In genomic region chr4:39637572-39638357, GRCh38 we compare ENCODE assay signal across 1 cellular context.
TF ChIP-seq lines count a peak whose summit lies in the region.

No MANE protein-coding gene starts in this region.

TF ChIP-seq in HepG2, 621 proteins besides CTCF, POLR2A, EP300 and RAD21 (continued from another document and continues in another):
- TF ChIP-seq MNT (IDR thresholded peaks at IDR 0.05) (no peak), AHR (CRISPR knock-in tag; IDR thresholded peaks at IDR 0.05) (no peak), ZNF282 (IDR thresholded peaks at IDR 0.05; ENCODE audit: partially characterized antibody) (no peak), ZNF577 (CRISPR knock-in tag; IDR thresholded peaks at IDR 0.05; ENCODE audit: borderline replicate concordance, low read depth) (no peak), NFRKB (IDR thresholded peaks at IDR 0.05) (no peak), ZSCAN29 (CRISPR knock-in tag; conservative IDR thresholded peaks at IDR 0.05) (no peak), ZNF441 (CRISPR knock-in tag; IDR thresholded peaks at IDR 0.05; ENCODE audit: borderline replicate concordance) (0 out of 2 replicates have a peak, but pooled peaks have one; percentile 22), BCLAF1 (IDR thresholded peaks at IDR 0.05) (no peak), SOX5 (CRISPR knock-in tag; IDR thresholded peaks at IDR 0.05; ENCODE audit: borderline replicate concordance) (no peak), ZNF615 (CRISPR knock-in tag; IDR thresholded peaks at IDR 0.05; ENCODE audit: borderline replicate concordance) (no peak), ATF2 (CRISPR knock-in tag; IDR thresholded peaks at IDR 0.05) (no peak), RARG (CRISPR knock-in tag; IDR thresholded peaks at IDR 0.05; ENCODE audit: low read depth) (no peak), SRSF4 (IDR thresholded peaks at IDR 0.05; ENCODE audit: low read depth, low read length, poor library complexity, severe bottlenecking) (no peak), ZMYM2 (CRISPR knock-in tag; IDR thresholded peaks at IDR 0.05) (no peak), ZNF235 (CRISPR knock-in tag; IDR thresholded peaks at IDR 0.05; ENCODE audit: borderline replicate concordance) (0 out of 2 replicates have a peak, but pooled peaks have one; percentile 63), ZNF569 (CRISPR knock-in tag; IDR thresholded peaks at IDR 0.05; ENCODE audit: borderline replicate concordance) (no peak), HDAC6 (IDR thresholded peaks at IDR 0.05; ENCODE audit: low read depth, low read length) (no peak), TBX2 (CRISPR knock-in tag; IDR thresholded peaks at IDR 0.05; ENCODE audit: borderline replicate concordance) (no peak; the same call in 1 of the 2 replicates), KDM4B (CRISPR knock-in tag; IDR thresholded peaks at IDR 0.05) (no peak), ELF3 (CRISPR knock-in tag; IDR thresholded peaks at IDR 0.05) (no peak), NR2C2 (CRISPR knock-in tag; IDR thresholded peaks at IDR 0.05; ENCODE audit: borderline replicate concordance) (no peak), ZGPAT (CRISPR knock-in tag; IDR thresholded peaks at IDR 0.05) (peak; percentile 28; the same call in 1 of the 2 replicates), SMAD3 (CRISPR knock-in tag; IDR thresholded peaks at IDR 0.05) (no peak; the same call in 1 of the 2 replicates), MTF2 (CRISPR knock-in tag; IDR thresholded peaks at IDR 0.05; ENCODE audit: borderline replicate concordance) (no peak), TP53 (CRISPR knock-in tag; conservative IDR thresholded peaks at IDR 0.05) (no peak), MXI1 (IDR thresholded peaks at IDR 0.05; ENCODE audit: borderline replicate concordance, low read depth, low read length) (0 out of 3 replicates have a peak, but pooled peaks have one; percentile 26), ZNF337 (CRISPR knock-in tag; IDR thresholded peaks at IDR 0.05; ENCODE audit: borderline replicate concordance, low read depth) (no peak), NCOA5 (CRISPR knock-in tag; IDR thresholded peaks at IDR 0.05) (no peak), IRX3 (CRISPR knock-in tag; IDR thresholded peaks at IDR 0.05; ENCODE audit: borderline replicate concordance, low read depth) (no peak), ZNF747 (CRISPR knock-in tag; IDR thresholded peaks at IDR 0.05; ENCODE audit: borderline replicate concordance) (no peak), FOXC1 (CRISPR knock-in tag; IDR thresholded peaks at IDR 0.05; ENCODE audit: borderline replicate concordance) (no peak), ERF (CRISPR knock-in tag; IDR thresholded peaks at IDR 0.05) (no peak), TBX3 (IDR thresholded peaks at IDR 0.05; ENCODE audit: borderline replicate concordance) (no peak), NFKBIZ (CRISPR knock-in tag; IDR thresholded peaks at IDR 0.05) (no peak), THYN1 (CRISPR knock-in tag; IDR thresholded peaks at IDR 0.05; ENCODE audit: borderline replicate concordance, low read depth) (no peak), CENPX (CRISPR knock-in tag; IDR thresholded peaks at IDR 0.05) (no peak), RFX1 (IDR thresholded peaks at IDR 0.05) (no peak), ZNF75D (CRISPR knock-in tag; IDR thresholded peaks at IDR 0.05; ENCODE audit: borderline replicate concordance) (no peak), AGO1 (IDR thresholded peaks at IDR 0.05; ENCODE audit: low read depth, low read length, poor library complexity, severe bottlenecking) (no peak), TOE1 (CRISPR knock-in tag; IDR thresholded peaks at IDR 0.05) (no peak), ZBED4 (CRISPR knock-in tag; IDR thresholded peaks at IDR 0.05; ENCODE audit: borderline replicate concordance) (no peak), HHEX (CRISPR knock-in tag; IDR thresholded peaks at IDR 0.05) (no peak), E2F5 (CRISPR knock-in tag; conservative IDR thresholded peaks at IDR 0.05) (no peak)
- TF ChIP-seq, protein P1, sequence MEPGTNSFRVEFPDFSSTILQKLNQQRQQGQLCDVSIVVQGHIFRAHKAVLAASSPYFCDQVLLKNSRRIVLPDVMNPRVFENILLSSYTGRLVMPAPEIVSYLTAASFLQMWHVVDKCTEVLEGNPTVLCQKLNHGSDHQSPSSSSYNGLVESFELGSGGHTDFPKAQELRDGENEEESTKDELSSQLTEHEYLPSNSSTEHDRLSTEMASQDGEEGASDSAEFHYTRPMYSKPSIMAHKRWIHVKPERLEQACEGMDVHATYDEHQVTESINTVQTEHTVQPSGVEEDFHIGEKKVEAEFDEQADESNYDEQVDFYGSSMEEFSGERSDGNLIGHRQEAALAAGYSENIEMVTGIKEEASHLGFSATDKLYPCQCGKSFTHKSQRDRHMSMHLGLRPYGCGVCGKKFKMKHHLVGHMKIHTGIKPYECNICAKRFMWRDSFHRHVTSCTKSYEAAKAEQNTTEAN (CRISPR knock-in tag; conservative IDR thresholded peaks at IDR 0.05) = no peak
- TF ChIP-seq, protein P2, sequence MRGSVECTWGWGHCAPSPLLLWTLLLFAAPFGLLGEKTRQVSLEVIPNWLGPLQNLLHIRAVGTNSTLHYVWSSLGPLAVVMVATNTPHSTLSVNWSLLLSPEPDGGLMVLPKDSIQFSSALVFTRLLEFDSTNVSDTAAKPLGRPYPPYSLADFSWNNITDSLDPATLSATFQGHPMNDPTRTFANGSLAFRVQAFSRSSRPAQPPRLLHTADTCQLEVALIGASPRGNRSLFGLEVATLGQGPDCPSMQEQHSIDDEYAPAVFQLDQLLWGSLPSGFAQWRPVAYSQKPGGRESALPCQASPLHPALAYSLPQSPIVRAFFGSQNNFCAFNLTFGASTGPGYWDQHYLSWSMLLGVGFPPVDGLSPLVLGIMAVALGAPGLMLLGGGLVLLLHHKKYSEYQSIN (CRISPR knock-in tag; IDR thresholded peaks at IDR 0.05; ENCODE audit: borderline replicate concordance) = no peak
- TF ChIP-seq, protein P3, sequence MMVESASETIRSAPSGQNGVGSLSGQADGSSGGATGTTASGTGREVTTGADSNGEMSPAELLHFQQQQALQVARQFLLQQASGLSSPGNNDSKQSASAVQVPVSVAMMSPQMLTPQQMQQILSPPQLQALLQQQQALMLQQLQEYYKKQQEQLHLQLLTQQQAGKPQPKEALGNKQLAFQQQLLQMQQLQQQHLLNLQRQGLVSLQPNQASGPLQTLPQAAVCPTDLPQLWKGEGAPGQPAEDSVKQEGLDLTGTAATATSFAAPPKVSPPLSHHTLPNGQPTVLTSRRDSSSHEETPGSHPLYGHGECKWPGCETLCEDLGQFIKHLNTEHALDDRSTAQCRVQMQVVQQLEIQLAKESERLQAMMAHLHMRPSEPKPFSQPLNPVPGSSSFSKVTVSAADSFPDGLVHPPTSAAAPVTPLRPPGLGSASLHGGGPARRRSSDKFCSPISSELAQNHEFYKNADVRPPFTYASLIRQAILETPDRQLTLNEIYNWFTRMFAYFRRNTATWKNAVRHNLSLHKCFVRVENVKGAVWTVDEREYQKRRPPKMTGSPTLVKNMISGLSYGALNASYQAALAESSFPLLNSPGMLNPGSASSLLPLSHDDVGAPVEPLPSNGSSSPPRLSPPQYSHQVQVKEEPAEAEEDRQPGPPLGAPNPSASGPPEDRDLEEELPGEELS (CRISPR knock-in tag; IDR thresholded peaks at IDR 0.05) = no peak
- TF ChIP-seq, protein P4, sequence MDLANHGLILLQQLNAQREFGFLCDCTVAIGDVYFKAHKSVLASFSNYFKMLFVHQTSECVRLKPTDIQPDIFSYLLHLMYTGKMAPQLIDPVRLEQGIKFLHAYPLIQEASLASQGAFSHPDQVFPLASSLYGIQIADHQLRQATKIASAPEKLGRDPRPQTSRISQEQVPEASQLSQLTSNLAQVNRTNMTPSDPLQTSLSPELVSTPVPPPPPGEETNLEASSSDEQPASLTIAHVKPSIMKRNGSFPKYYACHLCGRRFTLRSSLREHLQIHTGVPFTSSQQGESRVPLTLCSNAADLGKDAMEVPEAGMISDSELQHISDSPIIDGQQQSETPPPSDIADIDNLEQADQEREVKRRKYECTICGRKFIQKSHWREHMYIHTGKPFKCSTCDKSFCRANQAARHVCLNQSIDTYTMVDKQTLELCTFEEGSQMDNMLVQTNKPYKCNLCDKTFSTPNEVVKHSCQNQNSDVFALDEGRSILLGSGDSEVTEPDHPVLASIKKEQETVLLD (CRISPR knock-in tag; IDR thresholded peaks at IDR 0.05; ENCODE audit: low read depth) = no peak
